In the genomic region with DNA sequence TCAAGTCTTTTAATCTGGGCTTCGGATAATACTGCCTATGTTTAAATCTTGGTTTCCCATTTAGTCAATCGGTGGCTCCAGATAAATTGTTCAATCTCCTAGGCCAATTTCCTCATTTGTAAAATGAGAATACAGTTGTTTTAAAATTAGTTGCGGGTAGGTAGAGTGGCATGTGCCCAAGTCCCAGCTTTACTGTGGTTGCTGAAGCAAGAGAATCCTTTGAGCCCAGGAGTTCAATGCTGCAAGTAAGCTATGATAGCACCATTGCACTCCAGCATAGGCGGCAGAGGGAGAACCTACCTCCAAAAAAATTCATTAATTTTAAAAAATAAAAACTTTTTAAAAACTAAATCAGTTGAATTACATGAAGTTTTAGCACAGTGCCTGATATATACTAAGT, we compare ENCODE assay signal across 12 cellular contexts. TPM values are rescaled to one million over a fixed set of nuclear protein-coding genes. Genes with fewer than 3 reads are reported as not detected.
A peak's percentile ranks its signal among the peaks of the same experiment; 100 is the strongest.
DNase-seq lines count a peak whose midpoint lies in the region; ATAC-seq and TF ChIP-seq lines count a peak whose summit lies in the region.
"Had no signal": no experiment of that assay in that cellular context is flagged by ENCODE, and none has a peak within 500 bp of the region (broad histone marks: within the 10 kb centered on the region; RNA-seq: fewer than 3 reads in every experiment).

No MANE protein-coding gene starts in this region.

- peaks cover 14% of the 10 kb centered on the region for H3K36me3 Mint-ChIP-seq in activated naive CD4-positive, alpha-beta T cell treated with anti-CD3 and anti-CD28 coated beads for 36 hours (ENCODE audit: low read depth)
- peaks cover 58% of the 10 kb centered on the region for H3K36me3 Mint-ChIP-seq in stimulated activated effector memory CD8-positive, alpha-beta T cell treated with anti-CD3 and anti-CD28 coated beads, Interleukin-12 subunit alpha, Interleukin-12 subunit beta, amount 100 ng/mL, for 72 hours

- H3K4me1 Mint-ChIP-seq in activated naive CD4-positive, alpha-beta T cell treated with anti-CD3 and anti-CD28 coated beads for 36 hours (ENCODE audit: low read depth): peaks cover 66% of the 10 kb centered on the region
- H3K4me1 Mint-ChIP-seq in stimulated activated effector memory CD8-positive, alpha-beta T cell treated with anti-CD3 and anti-CD28 coated beads, Interleukin-12 subunit alpha, Interleukin-12 subunit beta, amount 100 ng/mL, for 72 hours: peaks cover 63% of the 10 kb centered on the region

- H3K4me1 ChIP-seq in PC-3 (ENCODE audit: insufficient read depth, low read length): peaks cover 10% of the 10 kb centered on the region
- H3K4me1 ChIP-seq: prostate gland had no signal

- DNase-seq in activated naive CD4-positive, alpha-beta T cell treated with anti-CD3 and anti-CD28 coated beads for 36 hours: no peak
- no peak for DNase-seq in activated naive CD4-positive, alpha-beta T cell (lab: John Stamatoyannopoulos, UW)
- no peak for DNase-seq in PC-3
- DNase-seq in brain microvascular endothelial cell: no peak
- no peak for DNase-seq in stimulated activated effector memory CD8-positive, alpha-beta T cell treated with anti-CD3 and anti-CD28 coated beads, Interleukin-12 subunit alpha, Interleukin-12 subunit beta, amount 100 ng/mL, for 72 hours (ENCODE audit: low spot score in 2 of 2)
- DNase-seq in HUDEP-2 (lab: John Stamatoyannopoulos, UW; ENCODE audit: unreplicated experiment in 76 of 76): no peak
- DNase-seq in hepatic stellate cell (ENCODE audit: low spot score): no peak
- DNase-seq: effector CD8-positive, alpha-beta T cell; NCI-H1417 had no signal

- no peaks in the 10 kb centered on the region for H3K9me3 Mint-ChIP-seq in activated naive CD4-positive, alpha-beta T cell treated with anti-CD3 and anti-CD28 coated beads for 36 hours
- H3K9me3 Mint-ChIP-seq in stimulated activated effector memory CD8-positive, alpha-beta T cell treated with anti-CD3 and anti-CD28 coated beads, Interleukin-12 subunit alpha, Interleukin-12 subunit beta, amount 100 ng/mL, for 72 hours: no peaks in the 10 kb centered on the region

- H3K36me3 ChIP-seq in PC-3 (ENCODE audit: low read depth, low read length): peaks cover 6% of the 10 kb centered on the region; the same call in 1 of the 2 replicates
- H3K36me3 ChIP-seq in brain microvascular endothelial cell (replicated peaks): peaks cover 2% of the 10 kb centered on the region
- H3K36me3 ChIP-seq: prostate gland had no signal

- BruUV-seq in PC-3 (replicated peaks; lab: Mats Ljungman, UMichigan): no TSS peak

- peak overlapping the region; percentile 80 for H3K27ac Mint-ChIP-seq in activated naive CD4-positive, alpha-beta T cell treated with anti-CD3 and anti-CD28 coated beads for 36 hours
- peak overlapping the region; percentile 56 for H3K27ac Mint-ChIP-seq in stimulated activated effector memory CD8-positive, alpha-beta T cell treated with anti-CD3 and anti-CD28 coated beads, Interleukin-12 subunit alpha, Interleukin-12 subunit beta, amount 100 ng/mL, for 72 hours

- H3K27me3 ChIP-seq in PC-3 (ENCODE audit: low read length) (no peaks in the 10 kb centered on the region), brain microvascular endothelial cell (replicated peaks) (no peaks in the 10 kb centered on the region)
- H3K27me3 ChIP-seq: ascending aorta had no signal

- H3K4me2 ChIP-seq in PC-3 (ENCODE audit: low read length): no peak overlapping the region

- intact Hi-C loops in activated naive CD4-positive, alpha-beta T cell treated with anti-CD3 and anti-CD28 coated beads for 36 hours (cut with micrococcal nuclease): loop anchor here (10.0 kb wide), 1 partner anchor 1871 kb away; a partner anchor contains a TSS
- intact Hi-C loops in PC-3 (cut with micrococcal nuclease): no loop called here

- peaks cover 17% of the 10 kb centered on the region for H4K20me1 ChIP-seq in PC-3 (ENCODE audit: low read length)

- no peaks in the 10 kb centered on the region for H3F3A ChIP-seq in PC-3 (ENCODE audit: low read length, unreplicated experiment)

- H3K4me3 Mint-ChIP-seq in activated naive CD4-positive, alpha-beta T cell treated with anti-CD3 and anti-CD28 coated beads for 36 hours: no peak overlapping the region
- H3K4me3 Mint-ChIP-seq in stimulated activated effector memory CD8-positive, alpha-beta T cell treated with anti-CD3 and anti-CD28 coated beads, Interleukin-12 subunit alpha, Interleukin-12 subunit beta, amount 100 ng/mL, for 72 hours: peak overlapping the region; percentile 7

- H3K9ac ChIP-seq in PC-3 (ENCODE audit: low read length): no peak overlapping the region

- no peak overlapping the region for H3K4me3 ChIP-seq in PC-3 (ENCODE audit: low read length)
- no peak overlapping the region for H3K4me3 ChIP-seq in brain microvascular endothelial cell (ENCODE audit: low read depth, low read length)
- H3K4me3 ChIP-seq: ascending aorta, prostate gland had no signal

- H3K27ac ChIP-seq in PC-3 (ENCODE audit: low read length): peak overlapping the region; percentile 29; the same call in 1 of the 2 replicates
- H3K27ac ChIP-seq in brain microvascular endothelial cell: peak overlapping the region; percentile 68
- H3K27ac ChIP-seq: prostate gland had no signal

- POLR2A ChIA-PET in PC-3 (lab: Charles Lee; ENCODE audit: unreplicated experiment): no interaction called here

- no peaks in the 10 kb centered on the region for H3K9me3 ChIP-seq in PC-3 (ENCODE audit: low read length)
- H3K9me3 ChIP-seq: ascending aorta, prostate gland had no signal

- CTCF ChIA-PET in activated naive CD4-positive, alpha-beta T cell treated with anti-CD3 and anti-CD28 coated beads for 36 hours (lab: Charles Lee): interaction anchor here (1.1 kb wide), 1 partner anchor 54 kb away, joined by 4 read pairs; no protein-coding TSS in a partner anchor
- CTCF ChIA-PET in PC-3 (lab: Charles Lee): no interaction called here

- H2AFZ ChIP-seq in PC-3 (ENCODE audit: low read length): no peak overlapping the region

- H3K9me2 ChIP-seq in PC-3 (replicated peaks; ENCODE audit: low read length): no peaks in the 10 kb centered on the region

- TF ChIP-seq CTCF in PC-3 (conservative IDR thresholded peaks at IDR 0.05; ENCODE audit: low read depth, low read length) (no peak), brain microvascular endothelial cell (IDR thresholded peaks at IDR 0.05; ENCODE audit: low read depth, low read length, missing control alignments) (no peak)

- no peaks in the 10 kb centered on the region for H3K27me3 Mint-ChIP-seq in activated naive CD4-positive, alpha-beta T cell treated with anti-CD3 and anti-CD28 coated beads for 36 hours (ENCODE audit: low read depth)

- in situ Hi-C loops in brain microvascular endothelial cell (cut with HindIII; ENCODE audit: low pct_ligation_motif_present, low sequenced_read_pairs): no loop called here

- ATAC-seq in PC-3: peak; percentile 10; the same call in 1 of the 2 replicates
- ATAC-seq in stimulated activated effector memory CD8-positive, alpha-beta T cell treated with anti-CD3 and anti-CD28 coated beads, Interleukin-12 subunit alpha, Interleukin-12 subunit beta, amount 100 ng/mL, for 72 hours: no peak
- ATAC-seq in HG02885 (IDR thresholded peaks at IDR 0.05; ENCODE audit: poor library complexity, unreplicated experiment): no peak

- H3K79me2 ChIP-seq in PC-3 (ENCODE audit: low read length): peaks cover 98% of the 10 kb centered on the region

RNA-seq across cellular contexts. Expression of a gene that starts 7.3 kb away (rescaled TPM):
- total RNA-seq in activated naive CD4-positive, alpha-beta T cell treated with anti-CD3 and anti-CD28 coated beads for 36 hours: 10 to 100 TPM; 32.0 to 32.5 TPM
- total RNA-seq in PC-3 (2014; rRNA removed): 21.1 and 22.2 TPM in 2 replicates
